In the genomic region with DNA sequence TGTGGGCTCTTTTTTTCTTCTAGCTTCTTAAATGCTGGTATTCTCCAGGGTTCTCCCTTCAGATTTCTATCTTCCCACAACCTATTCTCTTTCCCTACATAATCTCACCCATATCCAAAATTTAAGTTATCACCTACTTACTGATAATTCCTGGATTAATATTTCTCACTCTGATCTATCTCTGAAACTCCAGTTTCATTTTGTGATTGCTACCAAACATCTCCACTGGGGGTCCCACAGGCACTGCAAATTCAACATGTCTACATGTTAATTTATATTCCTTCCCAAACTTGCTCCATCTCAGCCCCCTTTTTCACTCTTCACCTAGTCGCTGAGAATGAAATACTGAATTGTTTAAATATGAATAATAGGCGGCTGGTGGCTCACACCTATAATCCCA, we compare ENCODE assay signal across 11 cellular contexts. TPM values are rescaled to one million over a fixed set of nuclear protein-coding genes. Genes with fewer than 3 reads are reported as not detected.
A peak's percentile ranks its signal among the peaks of the same experiment; 100 is the strongest.
DNase-seq lines count a peak whose midpoint lies in the region; ATAC-seq, FAIRE-seq and TF ChIP-seq lines count a peak whose summit lies in the region.
"Had no signal": no experiment of that assay in that cellular context is flagged by ENCODE, and none has a peak within 500 bp of the region (broad histone marks: within the 10 kb centered on the region; RNA-seq: fewer than 3 reads in every experiment).

No MANE protein-coding gene starts in this region.

- no peaks in the 10 kb centered on the region for H3K79me2 ChIP-seq in SK-N-SH (ENCODE audit: insufficient read depth)
- no peaks in the 10 kb centered on the region for H3K79me2 ChIP-seq in astrocyte (ENCODE audit: insufficient read depth, low read length)

- no peaks in the 10 kb centered on the region for H3K9me2 ChIP-seq in SK-N-SH

- no peaks in the 10 kb centered on the region for H4K20me1 ChIP-seq in SK-N-SH (ENCODE audit: insufficient read depth)
- no peaks in the 10 kb centered on the region for H4K20me1 ChIP-seq in astrocyte (ENCODE audit: insufficient read depth, low read length)

- no peaks in the 10 kb centered on the region for H3K27me3 Mint-ChIP-seq in astrocyte (ENCODE audit: low read depth, unreplicated experiment)
- peaks cover 5% of the 10 kb centered on the region for H3K27me3 Mint-ChIP-seq in nephron (ENCODE audit: low read depth)

- no peak for TF ChIP-seq EP300 in SK-N-SH (IDR thresholded peaks at IDR 0.05; ENCODE audit: borderline replicate concordance in 1 of 2, low read depth in 1 of 2, low read length in 1 of 2)

- TF ChIP-seq RAD21 in SK-N-SH (IDR thresholded peaks at IDR 0.05; ENCODE audit: low read length): peak; percentile 57

- H3K9me3 ChIP-seq in SK-N-SH (no peaks in the 10 kb centered on the region), astrocyte (ENCODE audit: insufficient read depth, low read depth, low read length) (no peaks in the 10 kb centered on the region), right atrium auricular region (no peaks in the 10 kb centered on the region)

- H3K4me1 Mint-ChIP-seq in astrocyte (ENCODE audit: low read depth, unreplicated experiment) (no peaks in the 10 kb centered on the region), nephron (no peaks in the 10 kb centered on the region)

- no peak overlapping the region for H3K27ac ChIP-seq in SK-N-SH (ENCODE audit: low read depth in 2 of 2, low read length in 1 of 2)
- H3K27ac ChIP-seq in astrocyte (ENCODE audit: low read depth, low read length): no peak overlapping the region
- no peak overlapping the region for H3K27ac ChIP-seq in right atrium auricular region

- no peak overlapping the region for H3K4me3 ChIP-seq in SK-N-SH (ENCODE audit: low read depth in 2 of 2, low read length in 1 of 2)
- H3K4me3 ChIP-seq in astrocyte (ENCODE audit: insufficient read depth, low read depth, low read length): no peak overlapping the region
- no peak overlapping the region for H3K4me3 ChIP-seq in right atrium auricular region

- no peaks in the 10 kb centered on the region for H3K27me3 ChIP-seq in SK-N-SH (ENCODE audit: insufficient read depth)
- no peaks in the 10 kb centered on the region for H3K27me3 ChIP-seq in astrocyte (ENCODE audit: insufficient read depth, low read length)
- no peaks in the 10 kb centered on the region for H3K27me3 ChIP-seq in right atrium auricular region

- DNase-seq in SK-N-SH (peak; percentile 28), KBM-7 (peak; percentile 18), astrocyte (ENCODE audit: low read depth) (no peak), iPS-NIHi7 (ENCODE audit: extremely low spot score) (no peak), right atrium auricular region (ENCODE audit: low spot score) (no peak)
- DNase-seq: stimulated activated naive CD4-positive, alpha-beta T cell treated with Interleukin-2 at 50 U/mL for 16 hours had no signal

- POLR2A ChIA-PET in SK-N-SH (lab: Yijun Ruan, JAX): no interaction called here

- H3K36me3 ChIP-seq in SK-N-SH (replicated peaks in 1 of 2; ENCODE audit: control insufficient read depth in 1 of 2, insufficient read depth in 2 of 2, low read length in 1 of 2) (no peaks in the 10 kb centered on the region), astrocyte (ENCODE audit: insufficient read depth, low read length) (no peaks in the 10 kb centered on the region), right atrium auricular region (no peaks in the 10 kb centered on the region)

- CTCF ChIA-PET in SK-N-SH (lab: Yijun Ruan, JAX): interaction anchor here (0.7 to 3.0 kb wide), 13 partner anchors 8 to 379 kb away, joined by 3 to 33 read pairs (median 5); a partner anchor contains a TSS

- TF ChIP-seq CTCF in SK-N-SH (IDR thresholded peaks at IDR 0.05) (peak; percentile 55), astrocyte (IDR thresholded peaks at IDR 0.05; ENCODE audit: insufficient read depth, low read depth, low read length) (peak; percentile 40), nephron (IDR thresholded peaks at IDR 0.05; ENCODE audit: unreplicated experiment in 3 of 3) (peak; percentile 23 to 34 (median 24)), right atrium auricular region (IDR thresholded peaks at IDR 0.05) (peak in 1 of 2 donors; percentile 27)

- H2AFZ ChIP-seq in SK-N-SH (ENCODE audit: low read depth) (no peak overlapping the region), astrocyte (ENCODE audit: low read depth, low read length) (no peak overlapping the region)

- H3K4me1 ChIP-seq in SK-N-SH (ENCODE audit: control insufficient read depth in 1 of 2, insufficient read depth in 2 of 2, low read depth in 1 of 2, low read length in 1 of 2): no peaks in the 10 kb centered on the region
- H3K4me1 ChIP-seq in astrocyte (ENCODE audit: insufficient read depth, low read length): no peaks in the 10 kb centered on the region
- H3K4me1 ChIP-seq in right atrium auricular region: no peaks in the 10 kb centered on the region

- in situ Hi-C loops in KBM-7 (cut with MboI; ENCODE audit: low pct_unique_long_range_greater_than_20kb, low sequenced_read_pairs): loop anchor here (25.0 kb wide), 2 partner anchors 132 to 382 kb away; a partner anchor contains a TSS

- H3K27ac Mint-ChIP-seq in astrocyte (ENCODE audit: unreplicated experiment) (no peak overlapping the region), nephron (no peak overlapping the region)
- H3K27ac Mint-ChIP-seq: activated T-helper 2 cell treated with anti-CD3 and anti-CD28 coated beads, Interferon-gamma antibody, Interleukin-2, Interleukin-4, amounts not matched to agents 10 μg/mL and 5 μg/mL and 100 μg/mL, durations not matched to agents 14 hours and 24 hours and 36 hours had no signal

- ATAC-seq in SK-N-SH treated with all-trans-retinoic acid at 6 μM for 48 hours: no peak
- no peak for ATAC-seq in HG03460 (IDR thresholded peaks at IDR 0.05; ENCODE audit: unreplicated experiment)

- no peaks in the 10 kb centered on the region for H3F3A ChIP-seq in SK-N-SH (replicated peaks; ENCODE audit: insufficient read depth)

- H3K4me3 Mint-ChIP-seq in astrocyte (ENCODE audit: unreplicated experiment): no peak overlapping the region
- no peak overlapping the region for H3K4me3 Mint-ChIP-seq in nephron

- H3K9ac ChIP-seq in SK-N-SH (no peak overlapping the region), astrocyte (ENCODE audit: low read length) (no peak overlapping the region)

- no peak overlapping the region for H3K4me2 ChIP-seq in SK-N-SH
- H3K4me2 ChIP-seq in astrocyte (ENCODE audit: low read length): no peak overlapping the region

- no peak for FAIRE-seq in astrocyte (lab: Jason Lieb, UNC)

- H3K9me3 Mint-ChIP-seq in astrocyte (ENCODE audit: unreplicated experiment) (no peaks in the 10 kb centered on the region), nephron (no peaks in the 10 kb centered on the region)
- H3K9me3 Mint-ChIP-seq: activated T-helper 2 cell treated with anti-CD3 and anti-CD28 coated beads, Interferon-gamma antibody, Interleukin-2, Interleukin-4, amounts not matched to agents 10 μg/mL and 5 μg/mL and 100 μg/mL, durations not matched to agents 14 hours and 24 hours and 36 hours had no signal

- no peaks in the 10 kb centered on the region for H3K36me3 Mint-ChIP-seq in astrocyte (ENCODE audit: low read depth, unreplicated experiment)
- H3K36me3 Mint-ChIP-seq in nephron (ENCODE audit: low read depth): no peaks in the 10 kb centered on the region

- WGBS in SK-N-SH (ENCODE audit: low lambda C conversion rate): 75% methylated on average over 2 of the region's 2 CpGs

TF ChIP-seq in SK-N-SH, 30 proteins besides CTCF, POLR2A, EP300 and RAD21 (continues in another document):
- TF ChIP-seq GABPA (IDR thresholded peaks at IDR 0.05; ENCODE audit: low read depth) (no peak), ELF1 (IDR thresholded peaks at IDR 0.05) (no peak), SMC3 (IDR thresholded peaks at IDR 0.05; ENCODE audit: low read depth, low read length) (no peak), JUND (IDR thresholded peaks at IDR 0.05) (no peak)
- TF ChIP-seq, protein P1, sequence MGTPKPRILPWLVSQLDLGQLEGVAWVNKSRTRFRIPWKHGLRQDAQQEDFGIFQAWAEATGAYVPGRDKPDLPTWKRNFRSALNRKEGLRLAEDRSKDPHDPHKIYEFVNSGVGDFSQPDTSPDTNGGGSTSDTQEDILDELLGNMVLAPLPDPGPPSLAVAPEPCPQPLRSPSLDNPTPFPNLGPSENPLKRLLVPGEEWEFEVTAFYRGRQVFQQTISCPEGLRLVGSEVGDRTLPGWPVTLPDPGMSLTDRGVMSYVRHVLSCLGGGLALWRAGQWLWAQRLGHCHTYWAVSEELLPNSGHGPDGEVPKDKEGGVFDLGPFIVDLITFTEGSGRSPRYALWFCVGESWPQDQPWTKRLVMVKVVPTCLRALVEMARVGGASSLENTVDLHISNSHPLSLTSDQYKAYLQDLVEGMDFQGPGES (IDR thresholded peaks at IDR 0.05; ENCODE audit: low read depth, low read length): no peak

TF ChIP-seq in SK-N-SH treated with all-trans-retinoic acid at 6 μM for 48 hours, 23 proteins besides CTCF, POLR2A, EP300 and RAD21 (continues in another document):
- TF ChIP-seq ESRRG (CRISPR knock-in tag; IDR thresholded peaks at IDR 0.05) (no peak), TOX (CRISPR knock-in tag; IDR thresholded peaks at IDR 0.05; ENCODE audit: borderline replicate concordance) (no peak), ZFP30 (CRISPR knock-in tag; IDR thresholded peaks at IDR 0.05) (no peak), ZFP3 (CRISPR knock-in tag; IDR thresholded peaks at IDR 0.05) (no peak), BACH2 (CRISPR knock-in tag; IDR thresholded peaks at IDR 0.05; ENCODE audit: borderline replicate concordance) (no peak)
- TF ChIP-seq, protein P2, sequence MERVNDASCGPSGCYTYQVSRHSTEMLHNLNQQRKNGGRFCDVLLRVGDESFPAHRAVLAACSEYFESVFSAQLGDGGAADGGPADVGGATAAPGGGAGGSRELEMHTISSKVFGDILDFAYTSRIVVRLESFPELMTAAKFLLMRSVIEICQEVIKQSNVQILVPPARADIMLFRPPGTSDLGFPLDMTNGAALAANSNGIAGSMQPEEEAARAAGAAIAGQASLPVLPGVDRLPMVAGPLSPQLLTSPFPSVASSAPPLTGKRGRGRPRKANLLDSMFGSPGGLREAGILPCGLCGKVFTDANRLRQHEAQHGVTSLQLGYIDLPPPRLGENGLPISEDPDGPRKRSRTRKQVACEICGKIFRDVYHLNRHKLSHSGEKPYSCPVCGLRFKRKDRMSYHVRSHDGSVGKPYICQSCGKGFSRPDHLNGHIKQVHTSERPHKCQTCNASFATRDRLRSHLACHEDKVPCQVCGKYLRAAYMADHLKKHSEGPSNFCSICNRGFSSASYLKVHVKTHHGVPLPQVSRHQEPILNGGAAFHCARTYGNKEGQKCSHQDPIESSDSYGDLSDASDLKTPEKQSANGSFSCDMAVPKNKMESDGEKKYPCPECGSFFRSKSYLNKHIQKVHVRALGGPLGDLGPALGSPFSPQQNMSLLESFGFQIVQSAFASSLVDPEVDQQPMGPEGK (CRISPR knock-in tag; IDR thresholded peaks at IDR 0.05; ENCODE audit: borderline replicate concordance): no peak

RNA-seq across cellular contexts. Expression of a gene that starts 9.9 kb away (rescaled TPM):
- not detected in 2 replicates for polyA plus RNA-seq in SK-N-SH (2012; rRNA removed)
- not detected in 2 replicates for polyA plus RNA-seq in SK-N-SH (2012; cell fraction: cytosol; rRNA removed)
- not detected in 2 replicates for polyA plus RNA-seq in SK-N-SH (2012; cell fraction: nucleus; rRNA removed)
- total RNA-seq in astrocyte (not detected in 2 replicates), right atrium auricular region (not detected)
- total RNA-seq: activated T-helper 2 cell treated with anti-CD3 and anti-CD28 coated beads, Interferon-gamma antibody, Interleukin-2, Interleukin-4, amounts not matched to agents 10 μg/mL and 5 μg/mL and 100 μg/mL, durations not matched to agents 14 hours and 24 hours and 36 hours; pulmonary artery endothelial cell had no signal

RNA-seq across cellular contexts. Expression of a gene that starts 21.6 kb away (rescaled TPM):
- not detected in 2 replicates for polyA plus RNA-seq in SK-N-SH (2012; rRNA removed)
- polyA plus RNA-seq in SK-N-SH (2012; cell fraction: cytosol; rRNA removed): not detected in 2 replicates
- polyA plus RNA-seq in SK-N-SH (2012; cell fraction: nucleus; rRNA removed): not detected in 2 replicates
- total RNA-seq in astrocyte (not detected in 2 replicates), right atrium auricular region (not detected)
- total RNA-seq: pulmonary artery endothelial cell had no signal

Comparison
In these comparisons a context has a peak if more than half of its experiments do, and no peak if none do; other contexts are left out.
1. DNase-seq: peak in SK-N-SH (single experiment) and KBM-7 (single experiment); none in astrocyte (single experiment), iPS-NIHi7 (single experiment) and right atrium auricular region (single experiment).